In the genomic region with DNA sequence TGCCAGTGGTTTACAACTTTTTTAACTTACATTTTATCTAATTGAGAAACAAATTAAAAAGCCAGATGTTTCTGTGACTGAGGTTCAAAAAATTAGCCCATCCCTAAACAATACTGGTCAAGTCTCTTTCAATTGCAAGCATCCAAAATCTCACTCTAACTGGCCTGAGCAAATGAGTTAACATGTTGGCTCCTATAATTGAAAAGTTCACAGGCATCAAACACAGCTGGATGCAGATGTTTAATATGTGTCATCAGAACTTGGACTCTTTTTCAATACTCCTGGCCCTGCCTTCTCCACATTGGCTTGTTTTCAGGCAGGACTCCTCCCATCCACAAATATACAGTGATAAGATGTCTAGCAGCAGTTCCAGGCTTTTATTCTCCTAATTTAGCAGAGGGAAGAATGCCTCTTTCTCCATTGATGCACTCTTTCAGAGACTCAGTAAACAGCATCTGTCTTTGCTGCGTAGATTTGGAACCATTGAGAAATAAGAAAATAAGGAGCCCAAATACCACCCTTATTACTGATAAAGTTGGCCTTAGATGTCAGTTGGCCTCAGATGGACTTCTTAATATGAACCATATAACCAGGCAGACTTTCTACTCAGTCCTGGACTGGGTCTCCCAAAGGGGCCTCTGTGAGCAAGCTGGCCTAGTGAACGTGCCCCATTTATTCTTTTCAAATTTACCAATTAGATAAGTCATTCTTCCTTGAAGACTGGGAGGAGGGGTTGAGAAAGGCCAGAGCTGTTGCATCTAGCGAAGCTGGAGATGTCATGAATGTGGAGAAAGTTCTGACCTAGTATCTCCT, we compare ENCODE assay signal across 21 cellular contexts. TPM values are rescaled to one million over a fixed set of nuclear protein-coding genes. Genes with fewer than 3 reads are reported as not detected.
A peak's percentile ranks its signal among the peaks of the same experiment; 100 is the strongest.
DNase-seq lines count a peak whose midpoint lies in the region; ATAC-seq, FAIRE-seq and TF ChIP-seq lines count a peak whose summit lies in the region.
"Had no signal": no experiment of that assay in that cellular context is flagged by ENCODE, and none has a peak within 500 bp of the region (broad histone marks: within the 10 kb centered on the region; RNA-seq: fewer than 3 reads in every experiment).

No MANE protein-coding gene starts in this region.

- no peaks in the 10 kb centered on the region for H3K9me3 ChIP-seq in lower lobe of right lung
- H3K9me3 ChIP-seq: breast epithelium, prostate gland, stomach, upper lobe of right lung had no signal

- no peaks in the 10 kb centered on the region for H3K36me3 Mint-ChIP-seq in activated naive CD4-positive, alpha-beta T cell treated with anti-CD3 and anti-CD28 coated beads, Interleukin-2, amount 10 ng/mL, durations not matched to agents 7 days and 5 days
- H3K36me3 Mint-ChIP-seq: IgD-negative memory B cell had no signal

- no peak overlapping the region for H3K4me3 ChIP-seq in ACC112 (ENCODE audit: low read depth, low read length)
- no peak overlapping the region for H3K4me3 ChIP-seq in fibroblast of villous mesenchyme (ENCODE audit: low read depth, low read length)
- H3K4me3 ChIP-seq in lower lobe of right lung = no peak overlapping the region
- H3K4me3 ChIP-seq: breast epithelium, prostate gland, stomach, upper lobe of right lung had no signal

- H3K79me2 ChIP-seq in ACC112 (ENCODE audit: control insufficient read depth, insufficient read depth, low read length, unreplicated experiment) = no peaks in the 10 kb centered on the region

- H3K27me3 ChIP-seq in ACC112 (ENCODE audit: insufficient read depth, low read length) (no peaks in the 10 kb centered on the region), lower lobe of right lung (ENCODE audit: low read depth) (no peaks in the 10 kb centered on the region)
- H3K27me3 ChIP-seq: breast epithelium, stomach, upper lobe of right lung had no signal

- intact Hi-C loops in lower lobe of right lung (cut with DNase I) = no loop called here

- no peaks in the 10 kb centered on the region for H3K4me1 Mint-ChIP-seq in activated naive CD4-positive, alpha-beta T cell treated with anti-CD3 and anti-CD28 coated beads, Interleukin-2, amount 10 ng/mL, durations not matched to agents 7 days and 5 days
- H3K4me1 Mint-ChIP-seq: activated CD4-positive, alpha-beta T cell treated with anti-CD3 and anti-CD28 coated beads, Interleukin-2, amount 10 ng/mL, durations not matched to agents 24 days and 14 days had no signal

- TF ChIP-seq CTCF in fibroblast of villous mesenchyme (IDR thresholded peaks at IDR 0.05; ENCODE audit: insufficient read depth, low read depth, low read length) (no peak), lower lobe of right lung (IDR thresholded peaks at IDR 0.05) (no peak)

- no peaks in the 10 kb centered on the region for H3K9me3 Mint-ChIP-seq in activated naive CD4-positive, alpha-beta T cell treated with anti-CD3 and anti-CD28 coated beads, Interleukin-2, amount 10 ng/mL, durations not matched to agents 7 days and 5 days
- H3K9me3 Mint-ChIP-seq: activated CD4-positive, alpha-beta T cell treated with anti-CD3 and anti-CD28 coated beads, Interleukin-2, amount 10 ng/mL, durations not matched to agents 24 days and 14 days; activated T-helper 2 cell treated with anti-CD3 and anti-CD28 coated beads, Interferon-gamma antibody, Interleukin-2, Interleukin-4, amounts not matched to agents 10 μg/mL and 5 μg/mL and 100 μg/mL, durations not matched to agents 14 hours and 24 hours and 36 hours had no signal

- H3K27ac Mint-ChIP-seq in activated naive CD4-positive, alpha-beta T cell treated with anti-CD3 and anti-CD28 coated beads, Interleukin-2, amount 10 ng/mL, durations not matched to agents 7 days and 5 days = no peak overlapping the region
- H3K27ac Mint-ChIP-seq: activated CD4-positive, alpha-beta T cell treated with anti-CD3 and anti-CD28 coated beads, Interleukin-2, amount 10 ng/mL, durations not matched to agents 24 days and 14 days; activated T-helper 2 cell treated with anti-CD3 and anti-CD28 coated beads, Interferon-gamma antibody, Interleukin-2, Interleukin-4, amounts not matched to agents 10 μg/mL and 5 μg/mL and 100 μg/mL, durations not matched to agents 14 hours and 24 hours and 36 hours; IgD-negative memory B cell had no signal

- no peak overlapping the region for H3K4me3 Mint-ChIP-seq in activated naive CD4-positive, alpha-beta T cell treated with anti-CD3 and anti-CD28 coated beads, Interleukin-2, amount 10 ng/mL, durations not matched to agents 7 days and 5 days
- H3K4me3 Mint-ChIP-seq: activated CD4-positive, alpha-beta T cell treated with anti-CD3 and anti-CD28 coated beads, Interleukin-2, amount 10 ng/mL, durations not matched to agents 24 days and 14 days; IgD-negative memory B cell had no signal

- peak; percentile 41 to 56 for ATAC-seq in lower lobe of right lung
- ATAC-seq: upper lobe of right lung had no signal

- CTCF ChIA-PET in activated naive CD4-positive, alpha-beta T cell treated with anti-CD3 and anti-CD28 coated beads, Interleukin-2, amount 10 ng/mL, durations not matched to agents 7 days and 5 days (lab: Charles Lee) = no interaction called here

- H3K4me1 ChIP-seq in ACC112 (ENCODE audit: control insufficient read depth, insufficient read depth, low read length, unreplicated experiment) (peaks cover 25% of the 10 kb centered on the region), lower lobe of right lung (peaks cover 1% of the 10 kb centered on the region)
- H3K4me1 ChIP-seq: breast epithelium, prostate gland, stomach, upper lobe of right lung had no signal

- no peaks in the 10 kb centered on the region for H3K27me3 Mint-ChIP-seq in activated naive CD4-positive, alpha-beta T cell treated with anti-CD3 and anti-CD28 coated beads, Interleukin-2, amount 10 ng/mL, durations not matched to agents 7 days and 5 days

- no peak for FAIRE-seq in RCC 7860 (lab: Jason Lieb, UNC)

- H3K27ac ChIP-seq in ACC112 (ENCODE audit: low read depth, low read length) (peak overlapping the region; percentile 24; the same call in 1 of the 2 replicates), lower lobe of right lung (peak overlapping the region; percentile 5)
- H3K27ac ChIP-seq: breast epithelium, C4-2B, prostate gland, upper lobe of right lung had no signal

- no peak overlapping the region for H2AFZ ChIP-seq in ACC112 (ENCODE audit: low read length, unreplicated experiment)

- H3K36me3 ChIP-seq in ACC112 (ENCODE audit: insufficient read depth, low read length) (no peaks in the 10 kb centered on the region), lower lobe of right lung (no peaks in the 10 kb centered on the region)
- H3K36me3 ChIP-seq: breast epithelium, prostate gland, stomach, upper lobe of right lung had no signal

- DNase-seq in RPMI7951 (ENCODE audit: low read depth) (peak; percentile 36), fibroblast of villous mesenchyme (ENCODE audit: low read depth) (peak; percentile 48), lower lobe of right lung (no peak), RCC 7860 (ENCODE audit: low spot score) (no peak), GM19240 (ENCODE audit: insufficient read length, low spot score) (no peak), mesenteric fat pad (ENCODE audit: low spot score) (no peak)
- DNase-seq in activated naive CD4-positive, alpha-beta T cell treated with anti-CD3 and anti-CD28 coated beads, Interleukin-2, amount 10 ng/mL, durations not matched to agents 7 days and 5 days = no peak
- DNase-seq: activated CD4-positive, alpha-beta T cell treated with anti-CD3 and anti-CD28 coated beads, Interleukin-2, amount 10 ng/mL, durations not matched to agents 24 days and 14 days; NCI-H1436 treated with DMSO at 0.1 percent for 48 hours; NCI-H2171 treated with DMSO at 0.1 percent for 48 hours; NCI-H526 treated with DMSO at 0.1 percent for 48 hours; SIG-M5; stimulated activated CD4-positive, alpha-beta T cell treated with anti-CD3 and anti-CD28 coated beads, Interleukin-4, amount 100 ng/mL, for 4 hours; stomach; upper lobe of right lung had no signal

RNA-seq across cellular contexts. Expression of a gene that starts 30.4 kb away (rescaled TPM):
- 3,411 and 3,699 TPM in 2 replicates for total RNA-seq in RPMI7951 (2014; rRNA removed; shearing (Covaris generic))
- total RNA-seq in fibroblast of villous mesenchyme (1,807 and 3,312 TPM in 2 replicates), lower lobe of right lung (1,248 TPM), mesenteric fat pad (217 TPM)

Comparison
In these comparisons a context has a peak if more than half of its experiments do, and no peak if none do; other contexts are left out.
1. DNase-seq: peak in RPMI7951 (single experiment) and fibroblast of villous mesenchyme (single experiment); none in lower lobe of right lung (single experiment), RCC 7860 (single experiment), GM19240 (single experiment), mesenteric fat pad (single experiment) and activated naive CD4-positive, alpha-beta T cell treated with anti-CD3 and anti-CD28 coated beads, Interleukin-2, amount 10 ng/mL, durations not matched to agents 7 days and 5 days (single experiment).